34 cellular contexts compared by ENCODE assay signal in the genomic region with DNA sequence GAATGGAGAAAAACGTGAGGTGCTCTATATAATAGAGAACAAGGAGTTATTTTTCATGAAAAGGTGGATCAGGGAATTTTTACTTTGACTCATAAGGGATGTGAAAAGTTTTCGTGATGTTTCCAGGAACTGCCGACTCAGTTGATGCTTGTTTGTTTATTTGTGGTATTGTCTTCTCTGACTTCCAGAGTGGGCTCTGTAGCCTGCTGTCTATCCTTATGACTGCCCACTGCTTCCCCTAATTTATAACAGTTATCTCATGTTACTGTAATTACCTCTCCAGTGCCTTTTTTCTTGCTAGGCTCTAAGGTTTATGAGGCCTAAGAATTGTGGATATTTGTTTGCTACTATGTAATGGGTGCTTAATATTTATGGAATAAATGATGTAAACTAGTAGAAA. TPM values are rescaled to one million over a fixed set of nuclear protein-coding genes. Genes with fewer than 3 reads are reported as not detected.
"Had no signal": no experiment of that assay in that cellular context is flagged by ENCODE, and none has a peak within 500 bp of the region (broad histone marks: within the 10 kb centered on the region; RNA-seq: fewer than 3 reads in every experiment).

No MANE protein-coding gene starts in this region.

- H3K36me3 Mint-ChIP-seq: stimulated activated naive B cell treated with anti-CD40 and anti-IgM and Interleukin-4, amounts not matched to agents 10 μg/mL and 1 μg/mL and 100 μg/mL, for 72 hours had no signal

- H3K4me1 ChIP-seq: colonic mucosa, gastroesophageal sphincter, left lung, psoas muscle, spleen had no signal

- H3K4me3 ChIP-seq: colonic mucosa, esophagus muscularis mucosa, gastroesophageal sphincter, heart left ventricle, hepatocyte, left lung, ovary, psoas muscle, sigmoid colon, spleen, thoracic aorta, tibial nerve, upper lobe of left lung had no signal

- H3K27ac Mint-ChIP-seq: dendritic cell treated with granulocyte-macrophage colony-stimulating factor and Interleukin-4, amounts not matched to agents 40 ng/mL and 50 ng/mL, for 4 days; endodermal cell; nephron; stimulated activated naive B cell treated with anti-CD40 and anti-IgM and Interleukin-4, amounts not matched to agents 10 μg/mL and 1 μg/mL and 100 μg/mL, for 72 hours; stimulated activated naive CD8-positive, alpha-beta T cell treated with anti-CD3 and anti-CD28 coated beads, Interleukin-15, Interleukin-2, amounts not matched to agents 100 ng/mL and 50 ng/mL, for 24 hours had no signal

- H3K36me3 ChIP-seq: colonic mucosa, ovary, sigmoid colon, thoracic aorta, upper lobe of left lung had no signal

- H3K27me3 ChIP-seq: colonic mucosa, esophagus muscularis mucosa, foreskin keratinocyte, gastroesophageal sphincter, heart left ventricle, hepatocyte, left lung, ovary, sigmoid colon, spleen, tibial nerve, upper lobe of left lung had no signal

- ATAC-seq: foreskin keratinocyte; gastroesophageal sphincter; heart left ventricle; left lung; naive thymus-derived CD4-positive, alpha-beta T cell; psoas muscle; right cardiac atrium; stimulated activated naive B cell treated with anti-CD40 and anti-IgM and Interleukin-4, amounts not matched to agents 10 μg/mL and 1 μg/mL and 100 μg/mL, for 72 hours had no signal

- H3K27me3 Mint-ChIP-seq: dendritic cell treated with granulocyte-macrophage colony-stimulating factor and Interleukin-4, amounts not matched to agents 40 ng/mL and 50 ng/mL, for 4 days; naive thymus-derived CD4-positive, alpha-beta T cell; stimulated activated naive B cell treated with anti-CD40 and anti-IgM and Interleukin-4, amounts not matched to agents 10 μg/mL and 1 μg/mL and 100 μg/mL, for 72 hours; stimulated activated naive CD8-positive, alpha-beta T cell treated with anti-CD3 and anti-CD28 coated beads, Interleukin-15, Interleukin-2, amounts not matched to agents 100 ng/mL and 50 ng/mL, for 24 hours had no signal

- H3K9me3 Mint-ChIP-seq: dendritic cell treated with granulocyte-macrophage colony-stimulating factor and Interleukin-4, amounts not matched to agents 40 ng/mL and 50 ng/mL, for 4 days; endodermal cell; naive thymus-derived CD4-positive, alpha-beta T cell; nephron; stimulated activated naive B cell treated with anti-CD40 and anti-IgM and Interleukin-4, amounts not matched to agents 10 μg/mL and 1 μg/mL and 100 μg/mL, for 72 hours; stimulated activated naive CD8-positive, alpha-beta T cell treated with anti-CD3 and anti-CD28 coated beads, Interleukin-15, Interleukin-2, amounts not matched to agents 100 ng/mL and 50 ng/mL, for 24 hours had no signal

- H3K4me3 Mint-ChIP-seq: dendritic cell treated with granulocyte-macrophage colony-stimulating factor and Interleukin-4, amounts not matched to agents 40 ng/mL and 50 ng/mL, for 4 days; endodermal cell; naive thymus-derived CD4-positive, alpha-beta T cell; nephron; stimulated activated naive B cell treated with anti-CD40 and anti-IgM and Interleukin-4, amounts not matched to agents 10 μg/mL and 1 μg/mL and 100 μg/mL, for 72 hours; stimulated activated naive CD8-positive, alpha-beta T cell treated with anti-CD3 and anti-CD28 coated beads, Interleukin-15, Interleukin-2, amounts not matched to agents 100 ng/mL and 50 ng/mL, for 24 hours had no signal

- H3K4me2 ChIP-seq: hepatocyte had no signal

- FAIRE-seq: endothelial cell of umbilical vein, urothelium cell line had no signal

- H3K9me3 ChIP-seq: colonic mucosa, esophagus muscularis mucosa, gastroesophageal sphincter, heart left ventricle, left lung, ovary, psoas muscle, sigmoid colon, spleen, thoracic aorta, tibial nerve, upper lobe of left lung had no signal

- H2AFZ ChIP-seq: hepatocyte had no signal

- DNase-seq: colonic mucosa; effector CD8-positive, alpha-beta T cell; endodermal cell; foreskin keratinocyte; heart left ventricle; kidney; left lung; mesendoderm; midbrain; naive thymus-derived CD4-positive, alpha-beta T cell; nucleus accumbens; ovary; psoas muscle; right cardiac atrium; sigmoid colon; spleen; stimulated activated CD4-positive, alpha-beta T cell treated with anti-CD3 and anti-CD28 coated beads, Interleukin-4, amount 100 ng/mL, for 4 hours; stimulated activated naive B cell treated with anti-CD40 and anti-IgM and Interleukin-4, amounts not matched to agents 10 μg/mL and 1 μg/mL and 100 μg/mL, for 72 hours; upper lobe of left lung had no signal

- H3K27ac ChIP-seq: colonic mucosa, esophagus muscularis mucosa, foreskin keratinocyte, gastroesophageal sphincter, heart left ventricle, hepatocyte, left lung, ovary, psoas muscle, sigmoid colon, spleen, thoracic aorta, tibial nerve, upper lobe of left lung had no signal

RNA-seq across cellular contexts. Expression of a gene that starts 36.2 kb away (rescaled TPM):
- total RNA-seq: endodermal cell; endothelial cell of umbilical vein; epithelial cell of proximal tubule; esophagus muscularis mucosa; fibroblast of lung; kidney; lung microvascular endothelial cell; naive thymus-derived CD4-positive, alpha-beta T cell; psoas muscle; renal cortical epithelial cell; sigmoid colon; skeletal muscle tissue; thoracic aorta; tibial nerve had no signal
- polyA plus RNA-seq: endothelial cell of umbilical vein, fibroblast of lung, heart left ventricle, ovary, psoas muscle, right cardiac atrium had no signal
